In genomic region chr14:73746540-73747385, GRCh38 we compare ENCODE assay signal across 9 cellular contexts.
A peak's percentile ranks its signal among the peaks of the same experiment; 100 is the strongest.
DNase-seq lines count a peak whose midpoint lies in the region; TF ChIP-seq lines count a peak whose summit lies in the region.
"Had no signal": no experiment of that assay in that cellular context is flagged by ENCODE, and none has a peak within 500 bp of the region (broad histone marks: within the 10 kb centered on the region; RNA-seq: fewer than 3 reads in every experiment).

No MANE protein-coding gene starts in this region.

- H3K36me3 ChIP-seq in NT2/D1 (ENCODE audit: insufficient read depth, insufficient read length, low read length) (peaks cover 8% of the 10 kb centered on the region), endocrine pancreas (ENCODE audit: control insufficient read depth, insufficient read depth, low read length) (no peaks in the 10 kb centered on the region), neutrophil (no peaks in the 10 kb centered on the region)

- H3K4me3 ChIP-seq in NT2/D1 (ENCODE audit: insufficient read length, low read depth) (no peak overlapping the region), endocrine pancreas (ENCODE audit: control insufficient read depth, insufficient read depth, low read length) (no peak overlapping the region), neutrophil (ENCODE audit: low read depth in 1 of 2, low read length in 1 of 2) (no peak overlapping the region)

- H3K27me3 ChIP-seq in NT2/D1 (ENCODE audit: insufficient read depth, insufficient read length) (no peaks in the 10 kb centered on the region), endocrine pancreas (ENCODE audit: control insufficient read depth, insufficient read depth, low read length) (no peaks in the 10 kb centered on the region), neutrophil (no peaks in the 10 kb centered on the region)

- TF ChIP-seq CTCF in neutrophil (IDR thresholded peaks at IDR 0.05) = no peak

- H3K9me3 ChIP-seq in NT2/D1 (ENCODE audit: insufficient read depth, low read length) (no peaks in the 10 kb centered on the region), endocrine pancreas (ENCODE audit: control insufficient read depth, low read length) (no peaks in the 10 kb centered on the region), neutrophil (no peaks in the 10 kb centered on the region)

- peak; percentile 70 for DNase-seq in DMS 273 (lab: John Stamatoyannopoulos, UW; ENCODE audit: unreplicated experiment)
- DNase-seq in NT2/D1 (ENCODE audit: low read depth, low spot score) = no peak
- DNase-seq in effector CD8-positive, alpha-beta T cell (lab: John Stamatoyannopoulos, UW) = no peak
- DNase-seq in DMS53 treated with DMSO at 0.1 percent for 48 hours (lab: John Stamatoyannopoulos, UW; ENCODE audit: unreplicated experiment) = no peak
- no peak for DNase-seq in stimulated activated CD4-positive, alpha-beta T cell treated with anti-CD3 and anti-CD28 coated beads, Interleukin-4, amount 100 ng/mL, for 1 hour
- no peak for DNase-seq in SKM-1 (lab: John Stamatoyannopoulos, UW; ENCODE audit: unreplicated experiment)
- DNase-seq: effector CD4-positive, alpha-beta T cell had no signal

- H3K4me1 ChIP-seq in NT2/D1 (ENCODE audit: insufficient read depth, insufficient read length) (peaks cover 31% of the 10 kb centered on the region), endocrine pancreas (ENCODE audit: control insufficient read depth, insufficient read depth, low read length) (peaks cover 4% of the 10 kb centered on the region), neutrophil (ENCODE audit: control insufficient read depth in 1 of 2, insufficient read depth in 1 of 2, low read depth in 1 of 2, low read length in 1 of 2) (peaks cover 83 to 91% of the 10 kb centered on the region in 2 experiments)

- peak overlapping the region; percentile 32 for H3K9ac ChIP-seq in NT2/D1 (ENCODE audit: insufficient read length, low read depth)
- peak overlapping the region; percentile 31 for H3K9ac ChIP-seq in endocrine pancreas (ENCODE audit: control insufficient read depth, insufficient read depth, low read length)

- H3K27ac ChIP-seq in neutrophil = peak overlapping the region; percentile 7
